Comparison of ENCODE assay signal across 16 cellular contexts in genomic region chr6:132362318-132363185, GRCh38. TPM values are rescaled to one million over a fixed set of nuclear protein-coding genes. Genes with fewer than 3 reads are reported as not detected.
A peak's percentile ranks its signal among the peaks of the same experiment; 100 is the strongest.
DNase-seq lines count a peak whose midpoint lies in the region; FAIRE-seq and TF ChIP-seq lines count a peak whose summit lies in the region.
"Had no signal": no experiment of that assay in that cellular context is flagged by ENCODE, and none has a peak within 500 bp of the region (broad histone marks: within the 10 kb centered on the region; RNA-seq: fewer than 3 reads in every experiment).

No MANE protein-coding gene starts in this region.

- no peak overlapping the region for H3K4me3 ChIP-seq in cardiac fibroblast (replicated peaks in 1 of 2; ENCODE audit: low read depth in 2 of 2, low read length in 2 of 2)
- H3K4me3 ChIP-seq: left ventricle myocardium inferior, suprapubic skin had no signal

- no peak overlapping the region for H3K4me3 Mint-ChIP-seq in activated T-helper 2 cell treated with anti-CD3 and anti-CD28 coated beads, Interferon-gamma antibody, Interleukin-2, Interleukin-4, amounts not matched to agents 10 μg/mL and 5 μg/mL and 100 μg/mL, durations not matched to agents 14 hours and 24 hours and 36 hours (ENCODE audit: low read depth)
- no peak overlapping the region for H3K4me3 Mint-ChIP-seq in activated CD4-positive, alpha-beta memory T cell treated with anti-CD3 and anti-CD28 coated beads, Interleukin-2, amount 10 ng/mL, durations not matched to agents 7 days and 5 days
- H3K4me3 Mint-ChIP-seq: T-helper 1 cell treated with Interleukin-12 subunit alpha and Interleukin-12 subunit beta and Interleukin-4 antibody, amounts not matched to agents 30 μg/mL and 1 μg/mL, for 36 hours had no signal

- no peaks in the 10 kb centered on the region for H3K9me3 Mint-ChIP-seq in activated T-helper 2 cell treated with anti-CD3 and anti-CD28 coated beads, Interferon-gamma antibody, Interleukin-2, Interleukin-4, amounts not matched to agents 10 μg/mL and 5 μg/mL and 100 μg/mL, durations not matched to agents 14 hours and 24 hours and 36 hours
- H3K9me3 Mint-ChIP-seq in activated CD4-positive, alpha-beta memory T cell treated with anti-CD3 and anti-CD28 coated beads, Interleukin-2, amount 10 ng/mL, durations not matched to agents 7 days and 5 days = no peaks in the 10 kb centered on the region
- H3K9me3 Mint-ChIP-seq: T-helper 1 cell treated with Interleukin-12 subunit alpha and Interleukin-12 subunit beta and Interleukin-4 antibody, amounts not matched to agents 30 μg/mL and 1 μg/mL, for 36 hours had no signal

- peak; percentile 28 for FAIRE-seq in GM12891 (lab: Jason Lieb, UNC)

- H3K4me1 Mint-ChIP-seq in activated T-helper 2 cell treated with anti-CD3 and anti-CD28 coated beads, Interferon-gamma antibody, Interleukin-2, Interleukin-4, amounts not matched to agents 10 μg/mL and 5 μg/mL and 100 μg/mL, durations not matched to agents 14 hours and 24 hours and 36 hours (ENCODE audit: low read depth) = peaks cover 17% of the 10 kb centered on the region
- H3K4me1 Mint-ChIP-seq in activated CD4-positive, alpha-beta memory T cell treated with anti-CD3 and anti-CD28 coated beads, Interleukin-2, amount 10 ng/mL, durations not matched to agents 7 days and 5 days = peaks cover 13% of the 10 kb centered on the region

- no peak for DNase-seq in GM12891 (ENCODE audit: insufficient read length, low spot score)
- DNase-seq in OCI-M1 (lab: John Stamatoyannopoulos, UW) = peak; percentile 30
- peak; percentile 28 to 39 for DNase-seq in cardiac fibroblast (ENCODE audit: low read depth in 2 of 2)
- peak; percentile 28 for DNase-seq in renal cortical epithelial cell (ENCODE audit: low read depth)
- DNase-seq in COLO829 (ENCODE audit: low spot score) = no peak
- DNase-seq in activated T-helper 2 cell treated with anti-CD3 and anti-CD28 coated beads, Interferon-gamma antibody, Interleukin-2, Interleukin-4, amounts not matched to agents 10 μg/mL and 5 μg/mL and 100 μg/mL, durations not matched to agents 14 hours and 24 hours and 36 hours (ENCODE audit: low spot score) = no peak
- no peak for DNase-seq in activated T-cell treated with anti-CD3 and anti-CD28 coated beads, Interleukin-2, amount 50 U/mL, for 1 hour
- no peak for DNase-seq in activated CD4-positive, alpha-beta memory T cell treated with anti-CD3 and anti-CD28 coated beads, Interleukin-2, amount 10 ng/mL, durations not matched to agents 7 days and 5 days
- DNase-seq: activated CD4-positive, CD25-positive, alpha-beta regulatory T cell; activated effector memory CD4-positive, alpha-beta T cell treated with anti-CD3 and anti-CD28 coated beads, Interleukin-2, amount 50 U/mL, for 16 hours; left ventricle myocardium inferior; NCI-H2081 treated with DMSO at 0.1 percent for 48 hours; NCI-H748 treated with DMSO at 0.1 percent for 48 hours; stimulated activated CD4-positive, alpha-beta T cell treated with anti-CD3 and anti-CD28 coated beads, Interleukin-2, amount 100 ng/mL, for 24 hours had no signal

- TF ChIP-seq CTCF in cardiac fibroblast (IDR thresholded peaks at IDR 0.05; ENCODE audit: low read depth, low read length) = no peak

- no peak overlapping the region for H3K27ac Mint-ChIP-seq in activated T-helper 2 cell treated with anti-CD3 and anti-CD28 coated beads, Interferon-gamma antibody, Interleukin-2, Interleukin-4, amounts not matched to agents 10 μg/mL and 5 μg/mL and 100 μg/mL, durations not matched to agents 14 hours and 24 hours and 36 hours
- no peak overlapping the region for H3K27ac Mint-ChIP-seq in activated CD4-positive, alpha-beta memory T cell treated with anti-CD3 and anti-CD28 coated beads, Interleukin-2, amount 10 ng/mL, durations not matched to agents 7 days and 5 days
- H3K27ac Mint-ChIP-seq: T-helper 1 cell treated with Interleukin-12 subunit alpha and Interleukin-12 subunit beta and Interleukin-4 antibody, amounts not matched to agents 30 μg/mL and 1 μg/mL, for 36 hours had no signal

- intact Hi-C loops in activated T-helper 2 cell treated with anti-CD3 and anti-CD28 coated beads, Interferon-gamma antibody, Interleukin-2, Interleukin-4, amounts not matched to agents 10 μg/mL and 5 μg/mL and 100 μg/mL, durations not matched to agents 14 hours and 24 hours and 36 hours (cut with micrococcal nuclease) = loop anchor here (10.0 kb wide), 1 partner anchor 132 kb away; no protein-coding TSS in a partner anchor

- CTCF ChIA-PET in activated CD4-positive, alpha-beta memory T cell treated with anti-CD3 and anti-CD28 coated beads, Interleukin-2, amount 10 ng/mL, durations not matched to agents 7 days and 5 days (lab: Charles Lee) = no interaction called here

- H3K27me3 Mint-ChIP-seq in activated T-helper 2 cell treated with anti-CD3 and anti-CD28 coated beads, Interferon-gamma antibody, Interleukin-2, Interleukin-4, amounts not matched to agents 10 μg/mL and 5 μg/mL and 100 μg/mL, durations not matched to agents 14 hours and 24 hours and 36 hours (ENCODE audit: low read depth) = peaks cover 37% of the 10 kb centered on the region
- peaks cover 35% of the 10 kb centered on the region for H3K27me3 Mint-ChIP-seq in activated CD4-positive, alpha-beta memory T cell treated with anti-CD3 and anti-CD28 coated beads, Interleukin-2, amount 10 ng/mL, durations not matched to agents 7 days and 5 days

- POLR2A ChIA-PET in activated CD4-positive, alpha-beta memory T cell treated with anti-CD3 and anti-CD28 coated beads, Interleukin-2, amount 10 ng/mL, durations not matched to agents 7 days and 5 days (lab: Charles Lee) = no interaction called here

- H3K36me3 Mint-ChIP-seq in activated T-helper 2 cell treated with anti-CD3 and anti-CD28 coated beads, Interferon-gamma antibody, Interleukin-2, Interleukin-4, amounts not matched to agents 10 μg/mL and 5 μg/mL and 100 μg/mL, durations not matched to agents 14 hours and 24 hours and 36 hours (ENCODE audit: low read depth) = no peaks in the 10 kb centered on the region
- H3K36me3 Mint-ChIP-seq in activated CD4-positive, alpha-beta memory T cell treated with anti-CD3 and anti-CD28 coated beads, Interleukin-2, amount 10 ng/mL, durations not matched to agents 7 days and 5 days (ENCODE audit: low read depth) = no peaks in the 10 kb centered on the region

- TF ChIP-seq POLR2A in GM12891 (IDR thresholded peaks at IDR 0.05; ENCODE audit: low read depth, low read length) = no peak

TF ChIP-seq in GM12891, 5 proteins besides CTCF, POLR2A, EP300 and RAD21:
- TF ChIP-seq TAF1 (IDR thresholded peaks at IDR 0.05; ENCODE audit: low read depth, low read length) = no peak
- no peak for TF ChIP-seq POLR2AphosphoS5 (IDR thresholded peaks at IDR 0.05; ENCODE audit: low read depth, low read length)
- TF ChIP-seq PAX5 (IDR thresholded peaks at IDR 0.05; ENCODE audit: insufficient read depth, low read length, severe bottlenecking) = no peak
- no peak for TF ChIP-seq POU2F2 (IDR thresholded peaks at IDR 0.05; ENCODE audit: low read depth, low read length)
- TF ChIP-seq SPI1 (IDR thresholded peaks at IDR 0.05; ENCODE audit: low read depth, low read length) = no peak

RNA-seq across cellular contexts. Expression of gene MOXD1, which starts 38.7 kb away (rescaled TPM):
- 5.2 TPM for polyA plus RNA-seq in GM12891 (2012; ENCODE audit: low read depth, missing spikeins)
- 53.5 and 145 TPM in 2 replicates for total RNA-seq in renal cortical epithelial cell
- not detected in 2 replicates for total RNA-seq in activated T-helper 2 cell treated with anti-CD3 and anti-CD28 coated beads, Interferon-gamma antibody, Interleukin-2, Interleukin-4, amounts not matched to agents 10 μg/mL and 5 μg/mL and 100 μg/mL, durations not matched to agents 14 hours and 24 hours and 36 hours
- total RNA-seq in activated CD4-positive, alpha-beta memory T cell treated with anti-CD3 and anti-CD28 coated beads, Interleukin-2, amount 10 ng/mL, durations not matched to agents 7 days and 5 days = not detected

Comparison
In these comparisons a context has a peak if more than half of its experiments do, and no peak if none do; other contexts are left out.
1. DNase-seq: peak in OCI-M1 (single experiment), cardiac fibroblast (2 of 2) and renal cortical epithelial cell (single experiment); none in GM12891 (single experiment), COLO829 (single experiment), activated T-helper 2 cell treated with anti-CD3 and anti-CD28 coated beads, Interferon-gamma antibody, Interleukin-2, Interleukin-4, amounts not matched to agents 10 μg/mL and 5 μg/mL and 100 μg/mL, durations not matched to agents 14 hours and 24 hours and 36 hours (single experiment), activated T-cell treated with anti-CD3 and anti-CD28 coated beads, Interleukin-2, amount 50 U/mL, for 1 hour (single experiment) and activated CD4-positive, alpha-beta memory T cell treated with anti-CD3 and anti-CD28 coated beads, Interleukin-2, amount 10 ng/mL, durations not matched to agents 7 days and 5 days (single experiment).
2. RNA of gene MOXD1, which starts 38.7 kb away (total RNA-seq): 53.5 to 145 TPM in renal cortical epithelial cell; not detected in activated T-helper 2 cell treated with anti-CD3 and anti-CD28 coated beads, Interferon-gamma antibody, Interleukin-2, Interleukin-4, amounts not matched to agents 10 μg/mL and 5 μg/mL and 100 μg/mL, durations not matched to agents 14 hours and 24 hours and 36 hours and not detected in activated CD4-positive, alpha-beta memory T cell treated with anti-CD3 and anti-CD28 coated beads, Interleukin-2, amount 10 ng/mL, durations not matched to agents 7 days and 5 days; every median in the first group is over 10 times any median in the second.